In genomic region chr5:1666812-1667588, GRCh38 we compare ENCODE assay signal across 1 cellular context.
TF ChIP-seq lines count a peak whose summit lies in the region.

No MANE protein-coding gene starts in this region.

TF ChIP-seq in HEK293, 187 proteins besides CTCF, POLR2A, EP300 and RAD21 (continued from another document):
- TF ChIP-seq HIC1 (tag by site-specific recombination; IDR thresholded peaks at IDR 0.05) = no peak
- TF ChIP-seq ZNF423 (tag by site-specific recombination; IDR thresholded peaks at IDR 0.05) = peak; percentile 73
- peak; percentile 85 for TF ChIP-seq ZNF335 (tag by site-specific recombination; conservative IDR thresholded peaks at IDR 0.05)
- TF ChIP-seq KLF17 (tag by site-specific recombination; IDR thresholded peaks at IDR 0.05) = 0 out of 2 replicates have a peak, but pooled peaks have one; percentile 54
- TF ChIP-seq ZBTB26 (tag by site-specific recombination; optimal IDR thresholded peaks at IDR 0.05) = peak; percentile 69
- no peak for TF ChIP-seq ZSCAN4 (tag by site-specific recombination; IDR thresholded peaks at IDR 0.05)
- TF ChIP-seq ZNF600 (tag by site-specific recombination; IDR thresholded peaks at IDR 0.05) = no peak
- no peak for TF ChIP-seq ZNF366 (tag by site-specific recombination; conservative IDR thresholded peaks at IDR 0.05)
- no peak for TF ChIP-seq ZNF24 (tag by site-specific recombination; IDR thresholded peaks at IDR 0.05)
- peak; percentile 75 for TF ChIP-seq ZBTB20 (tag by site-specific recombination; IDR thresholded peaks at IDR 0.05)
- TF ChIP-seq PRDM6 (tag by site-specific recombination; IDR thresholded peaks at IDR 0.05) = no peak
- TF ChIP-seq ZNF785 (tag by site-specific recombination; IDR thresholded peaks at IDR 0.05) = no peak
- TF ChIP-seq ZNF514 (tag by site-specific recombination; IDR thresholded peaks at IDR 0.05) = no peak
- no peak for TF ChIP-seq ZNF660 (tag by site-specific recombination; IDR thresholded peaks at IDR 0.05)
- TF ChIP-seq ZBTB7A (tag by site-specific recombination; IDR thresholded peaks at IDR 0.05; ENCODE audit: low read depth) = no peak
- TF ChIP-seq ZSCAN30 (tag by site-specific recombination; IDR thresholded peaks at IDR 0.05) = no peak
- no peak for TF ChIP-seq ATF2 (tag by site-specific recombination; IDR thresholded peaks at IDR 0.05; ENCODE audit: low read depth)
- TF ChIP-seq ZNF654 (tag by site-specific recombination; IDR thresholded peaks at IDR 0.05; ENCODE audit: low read depth) = peak; percentile 25; the same call in 1 of the 2 replicates
- TF ChIP-seq ZNF398 (tag by site-specific recombination; IDR thresholded peaks at IDR 0.05) = peak; percentile 55
- 0 out of 2 replicates have a peak, but pooled peaks have one; percentile 10 for TF ChIP-seq SP2 (tag by site-specific recombination; IDR thresholded peaks at IDR 0.05)
- TF ChIP-seq ZIC2 (tag by site-specific recombination; IDR thresholded peaks at IDR 0.05) = peak; percentile 85
- TF ChIP-seq SALL2 (tag by site-specific recombination; IDR thresholded peaks at IDR 0.05; ENCODE audit: borderline replicate concordance) = no peak
- TF ChIP-seq ZNF777 (tag by site-specific recombination; IDR thresholded peaks at IDR 0.05; ENCODE audit: borderline replicate concordance) = no peak
- no peak for TF ChIP-seq ZNF2 (tag by site-specific recombination; IDR thresholded peaks at IDR 0.05)
- peak; percentile 86 for TF ChIP-seq ZBTB48 (tag by site-specific recombination; IDR thresholded peaks at IDR 0.05)
- no peak for TF ChIP-seq ZNF16 (tag by site-specific recombination; IDR thresholded peaks at IDR 0.05; ENCODE audit: low read depth)
- TF ChIP-seq ZNF791 (tag by site-specific recombination; IDR thresholded peaks at IDR 0.05) = no peak
- TF ChIP-seq ZFP37 (tag by site-specific recombination; IDR thresholded peaks at IDR 0.05) = no peak
